19 cellular contexts compared by ENCODE assay signal in genomic region chr2:215695876-215696275, GRCh38.
"Had no signal": no experiment of that assay in that cellular context is flagged by ENCODE, and none has a peak within 500 bp of the region (broad histone marks: within the 10 kb centered on the region; RNA-seq: fewer than 3 reads in every experiment).

No MANE protein-coding gene starts in this region.

- H3K36me3 Mint-ChIP-seq: activated naive CD8-positive, alpha-beta T cell treated with anti-CD3 and anti-CD28 coated beads for 36 hours; neural progenitor cell; T-cell had no signal

- H3K27ac Mint-ChIP-seq: activated naive CD8-positive, alpha-beta T cell treated with anti-CD3 and anti-CD28 coated beads for 36 hours; activated T-helper 1 cell treated with anti-CD3 and anti-CD28 coated beads, Interleukin-12 subunit alpha, Interleukin-12 subunit beta, Interleukin-2, Interleukin-4 antibody, amounts not matched to agents 30 ng/mL and 10 ng/mL and 1 ng/mL, durations not matched to agents 14 hours and 24 hours and 36 hours; effector memory CD8-positive, alpha-beta T cell; neural progenitor cell; T-cell had no signal

- DNase-seq: activated CD4-positive, alpha-beta T cell treated with anti-CD3 and anti-CD28 coated beads, Interleukin-2, amount 50 U/mL, for 1 hour; activated CD8-positive, alpha-beta memory T cell treated with anti-CD3 and anti-CD28 coated beads for 24 hours; activated naive CD8-positive, alpha-beta T cell treated with anti-CD3 and anti-CD28 coated beads for 36 hours; brain microvascular endothelial cell; cerebellar nuclear complex; dermis blood vessel endothelial cell; effector memory CD8-positive, alpha-beta T cell; left ventricle myocardium inferior; ovary; SK-N-SH; stimulated activated CD4-positive, alpha-beta T cell treated with anti-CD3 and anti-CD28 coated beads, Interleukin-15, amount 100 ng/mL, for 24 hours; stimulated activated CD4-positive, alpha-beta T cell treated with anti-CD3 and anti-CD28 coated beads, Interleukin-4, amount 100 ng/mL, for 24 hours; stimulated activated naive CD4-positive, alpha-beta T cell; substantia nigra; T-cell; T-helper 9 cell; transverse colon had no signal

- H3K4me1 Mint-ChIP-seq: activated naive CD8-positive, alpha-beta T cell treated with anti-CD3 and anti-CD28 coated beads for 36 hours; T-cell had no signal

- H3K9me3 Mint-ChIP-seq: activated T-helper 1 cell treated with anti-CD3 and anti-CD28 coated beads, Interleukin-12 subunit alpha, Interleukin-12 subunit beta, Interleukin-2, Interleukin-4 antibody, amounts not matched to agents 30 ng/mL and 10 ng/mL and 1 ng/mL, durations not matched to agents 14 hours and 24 hours and 36 hours; effector memory CD8-positive, alpha-beta T cell had no signal

- H3K27me3 Mint-ChIP-seq: activated naive CD8-positive, alpha-beta T cell treated with anti-CD3 and anti-CD28 coated beads for 36 hours had no signal

- H3K4me3 ChIP-seq: left ventricle myocardium inferior, neural progenitor cell, ovary, transverse colon had no signal

- H3K4me3 Mint-ChIP-seq: activated naive CD8-positive, alpha-beta T cell treated with anti-CD3 and anti-CD28 coated beads for 36 hours; activated T-helper 1 cell treated with anti-CD3 and anti-CD28 coated beads, Interleukin-12 subunit alpha, Interleukin-12 subunit beta, Interleukin-2, Interleukin-4 antibody, amounts not matched to agents 30 ng/mL and 10 ng/mL and 1 ng/mL, durations not matched to agents 14 hours and 24 hours and 36 hours; effector memory CD8-positive, alpha-beta T cell; neural progenitor cell; T-cell had no signal
